In genomic region chr13:102344410-102344809, GRCh38 we compare ENCODE assay signal across 24 cellular contexts.
"Had no signal": no experiment of that assay in that cellular context is flagged by ENCODE, and none has a peak within 500 bp of the region (broad histone marks: within the 10 kb centered on the region; RNA-seq: fewer than 3 reads in every experiment).

No MANE protein-coding gene starts in this region.

- DNase-seq: stimulated activated CD4-positive, alpha-beta T cell treated with anti-CD3 and anti-CD28 coated beads, Interleukin-2, amount 100 ng/mL, for 48 hours; stimulated activated CD4-positive, alpha-beta T cell treated with anti-CD3 and anti-CD28 coated beads, Interleukin-4, amount 100 ng/mL, for 1 hour; stimulated activated CD4-positive, alpha-beta T cell treated with anti-CD3 and anti-CD28 coated beads, Interleukin-4, amount 100 ng/mL, for 24 hours; stimulated activated CD4-positive, alpha-beta T cell treated with anti-CD3 and anti-CD28 coated beads, Interleukin-4, amount 100 ng/mL, for 4 hours; stimulated activated CD8-positive, alpha-beta memory T cell treated with anti-CD3 and anti-CD28 coated beads, Interleukin-4, amount 100 ng/mL, for 48 hours; stimulated activated naive B cell treated with anti-CD40 and anti-IgM and Interleukin-4, amounts not matched to agents 10 μg/mL and 1 μg/mL and 100 μg/mL, for 72 hours; stimulated activated naive CD4-positive, alpha-beta T cell; stimulated activated naive CD4-positive, alpha-beta T cell treated with Interleukin-2 at 50 U/mL for 16 hours; stimulated activated naive CD8-positive, alpha-beta T cell treated with anti-CD3 and anti-CD28 coated beads, Interleukin-15, amount 100 ng/mL, for 72 hours; stimulated activated naive CD8-positive, alpha-beta T cell treated with anti-CD3 and anti-CD28 coated beads, Interleukin-15, Interleukin-2, amounts not matched to agents 100 U/mL and 50 U/mL, for 24 hours; stomach; substantia nigra; testis; thyroid gland; tibial artery; transverse colon; trophoblast cell; upper lobe of left lung; upper lobe of right lung; uterus had no signal

- H3K27ac ChIP-seq: stomach, suprapubic skin, testis, thoracic aorta, thyroid gland, tibial artery, tibial nerve, transverse colon, upper lobe of left lung, upper lobe of right lung, uterus, vagina had no signal

- H3K36me3 ChIP-seq: stomach, suprapubic skin, thoracic aorta, thyroid gland, tibial artery, tibial nerve, transverse colon, upper lobe of left lung, upper lobe of right lung, uterus, vagina had no signal

- H3K4me3 ChIP-seq: stomach, suprapubic skin, testis, thoracic aorta, thyroid gland, tibial artery, tibial nerve, transverse colon, upper lobe of left lung, upper lobe of right lung, uterus, vagina had no signal

- H3K9me3 ChIP-seq: stomach, suprapubic skin, testis, thoracic aorta, thyroid gland, tibial artery, tibial nerve, transverse colon, upper lobe of left lung, upper lobe of right lung, uterus, vagina had no signal

- H3K27me3 ChIP-seq: stomach, suprapubic skin, testis, thyroid gland, tibial artery, tibial nerve, transverse colon, upper lobe of left lung, upper lobe of right lung, uterus, vagina had no signal
